In the genomic region with DNA sequence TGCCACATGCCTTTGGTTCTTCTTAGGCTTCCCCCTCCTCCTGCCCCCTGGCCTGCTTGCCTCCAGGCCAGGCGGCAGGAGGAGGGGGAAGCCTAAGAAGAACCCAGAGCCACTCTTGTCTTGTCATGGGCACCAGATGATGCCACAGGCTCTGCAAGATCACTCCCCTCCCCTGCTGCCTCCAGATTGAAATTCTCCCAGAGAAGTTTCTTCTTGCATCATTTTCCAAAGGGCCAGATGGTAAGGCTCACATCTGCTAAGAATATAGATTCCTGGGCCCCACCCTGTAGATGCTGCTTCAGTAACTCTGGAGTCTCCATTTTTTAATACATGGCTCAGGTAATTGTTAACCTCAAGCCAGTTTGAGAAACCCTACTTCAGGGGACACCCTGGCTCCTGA, we compare ENCODE assay signal across 20 cellular contexts.
DNase-seq lines count a peak whose midpoint lies in the region; ATAC-seq and TF ChIP-seq lines count a peak whose summit lies in the region.
"Had no signal": no experiment of that assay in that cellular context is flagged by ENCODE, and none has a peak within 500 bp of the region (broad histone marks: within the 10 kb centered on the region; RNA-seq: fewer than 3 reads in every experiment).

No MANE protein-coding gene starts in this region.

- no peaks in the 10 kb centered on the region for H3K36me3 Mint-ChIP-seq in activated CD4-positive, alpha-beta T cell treated with anti-CD3 and anti-CD28 coated beads, Interleukin-2, amount 10 ng/mL, durations not matched to agents 7 days and 5 days (ENCODE audit: low read depth)
- H3K36me3 Mint-ChIP-seq: CD4-positive, CD25-positive, alpha-beta regulatory T cell; CD8-positive, alpha-beta memory T cell had no signal

- no peak overlapping the region for H3K4me3 Mint-ChIP-seq in activated CD4-positive, alpha-beta T cell treated with anti-CD3 and anti-CD28 coated beads, Interleukin-2, amount 10 ng/mL, durations not matched to agents 7 days and 5 days
- H3K4me3 Mint-ChIP-seq: B cell; CD4-positive, CD25-positive, alpha-beta regulatory T cell; CD8-positive, alpha-beta memory T cell had no signal

- CTCF ChIA-PET in activated CD4-positive, alpha-beta T cell treated with anti-CD3 and anti-CD28 coated beads, Interleukin-2, amount 10 ng/mL, durations not matched to agents 7 days and 5 days (lab: Charles Lee), result no interaction called here

- peaks cover 2% of the 10 kb centered on the region for H3K27me3 Mint-ChIP-seq in activated CD4-positive, alpha-beta T cell treated with anti-CD3 and anti-CD28 coated beads, Interleukin-2, amount 10 ng/mL, durations not matched to agents 7 days and 5 days

- DNase-seq in AG10803 (ENCODE audit: low read depth) (peak; percentile 41), NCI-H2171 (lab: John Stamatoyannopoulos, UW) (peak; percentile 55), NCI-H69 (lab: John Stamatoyannopoulos, UW) (peak; percentile 54), fibroblast of pulmonary artery (ENCODE audit: low read depth) (peak; percentile 33), LoVo (ENCODE audit: low spot score) (no peak), occipital lobe (lab: John Stamatoyannopoulos, UW) (no peak)
- DNase-seq in activated CD4-positive, alpha-beta T cell treated with anti-CD3 and anti-CD28 coated beads, Interleukin-2, amount 10 ng/mL, durations not matched to agents 7 days and 5 days, result no peak
- DNase-seq: 8988T; C1 segment of cervical spinal cord; CD4-positive, CD25-positive, alpha-beta regulatory T cell; CD8-positive, alpha-beta memory T cell; COR-L47; DMS153; DMS79; GDM1; GOT3; H7; KG1 had no signal

- H3K27ac Mint-ChIP-seq in activated CD4-positive, alpha-beta T cell treated with anti-CD3 and anti-CD28 coated beads, Interleukin-2, amount 10 ng/mL, durations not matched to agents 7 days and 5 days, result no peak overlapping the region
- H3K27ac Mint-ChIP-seq: B cell; CD4-positive, CD25-positive, alpha-beta regulatory T cell; CD8-positive, alpha-beta memory T cell had no signal

- H3K4me1 Mint-ChIP-seq in activated CD4-positive, alpha-beta T cell treated with anti-CD3 and anti-CD28 coated beads, Interleukin-2, amount 10 ng/mL, durations not matched to agents 7 days and 5 days, result no peaks in the 10 kb centered on the region
- H3K4me1 Mint-ChIP-seq: B cell; CD4-positive, CD25-positive, alpha-beta regulatory T cell; CD8-positive, alpha-beta memory T cell had no signal

- no peak overlapping the region for H3K4me3 ChIP-seq in AG10803 (ENCODE audit: low read length)
- H3K4me3 ChIP-seq in fibroblast of pulmonary artery (replicated peaks; ENCODE audit: low read depth, low read length), result no peak overlapping the region

- TF ChIP-seq CTCF in AG10803 (conservative IDR thresholded peaks at IDR 0.05; ENCODE audit: low read length) (no peak), fibroblast of pulmonary artery (IDR thresholded peaks at IDR 0.05; ENCODE audit: low read length, missing control alignments) (no peak)

- H3K9me3 Mint-ChIP-seq in activated CD4-positive, alpha-beta T cell treated with anti-CD3 and anti-CD28 coated beads, Interleukin-2, amount 10 ng/mL, durations not matched to agents 7 days and 5 days, result no peaks in the 10 kb centered on the region
- H3K9me3 Mint-ChIP-seq: CD4-positive, CD25-positive, alpha-beta regulatory T cell; CD8-positive, alpha-beta memory T cell had no signal

- no peak for ATAC-seq in HG02610 (IDR thresholded peaks at IDR 0.05; ENCODE audit: unreplicated experiment)

- POLR2A ChIA-PET in activated CD4-positive, alpha-beta T cell treated with anti-CD3 and anti-CD28 coated beads, Interleukin-2, amount 10 ng/mL, durations not matched to agents 7 days and 5 days (lab: Charles Lee), result no interaction called here

Comparison
In these comparisons a context has a peak if more than half of its experiments do, and no peak if none do; other contexts are left out.
1. DNase-seq: peak in AG10803 (single experiment), NCI-H2171 (single experiment), NCI-H69 (single experiment) and fibroblast of pulmonary artery (single experiment); none in LoVo (single experiment), occipital lobe (single experiment) and activated CD4-positive, alpha-beta T cell treated with anti-CD3 and anti-CD28 coated beads, Interleukin-2, amount 10 ng/mL, durations not matched to agents 7 days and 5 days (single experiment).